In the genomic region with DNA sequence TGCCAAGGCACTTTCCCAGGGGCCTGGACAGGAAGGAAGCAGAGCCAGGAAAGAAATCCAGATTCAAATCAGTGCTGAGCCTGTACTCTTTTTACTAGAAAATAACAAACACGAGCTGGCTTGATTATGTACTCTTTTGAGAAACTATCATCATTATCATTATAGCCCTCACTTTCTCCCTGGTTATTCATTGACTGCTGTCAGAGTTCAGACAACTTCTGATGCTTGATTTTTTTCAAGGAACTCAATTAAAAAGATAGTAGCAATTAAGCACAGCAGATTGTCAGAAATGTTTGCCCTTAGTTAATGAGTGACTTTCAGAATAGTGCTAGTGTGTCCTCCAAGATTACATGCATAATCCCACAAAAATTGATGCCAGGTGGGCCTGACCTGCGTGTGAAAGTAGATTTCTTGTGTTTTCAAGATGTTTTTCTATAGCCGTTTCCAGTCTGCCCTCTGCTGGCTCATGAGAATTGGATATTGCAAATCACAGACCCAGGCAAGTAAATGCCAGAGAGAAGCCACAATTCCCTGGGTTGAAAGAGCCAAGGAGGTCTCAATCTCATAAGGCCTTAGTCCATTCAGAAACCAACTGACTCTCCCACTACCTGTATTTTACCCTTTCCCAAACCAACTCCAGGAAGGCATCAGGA, we compare ENCODE assay signal across 2 cellular contexts.
TF ChIP-seq lines count a peak whose summit lies in the region.

No MANE protein-coding gene starts in this region.

TF ChIP-seq in Ishikawa, 13 proteins besides CTCF, POLR2A, EP300 and RAD21 (continued from another document):
- TF ChIP-seq, protein P1, sequence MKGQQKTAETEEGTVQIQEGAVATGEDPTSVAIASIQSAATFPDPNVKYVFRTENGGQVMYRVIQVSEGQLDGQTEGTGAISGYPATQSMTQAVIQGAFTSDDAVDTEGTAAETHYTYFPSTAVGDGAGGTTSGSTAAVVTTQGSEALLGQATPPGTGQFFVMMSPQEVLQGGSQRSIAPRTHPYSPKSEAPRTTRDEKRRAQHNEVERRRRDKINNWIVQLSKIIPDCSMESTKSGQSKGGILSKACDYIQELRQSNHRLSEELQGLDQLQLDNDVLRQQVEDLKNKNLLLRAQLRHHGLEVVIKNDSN (IDR thresholded peaks at IDR 0.05), result no peak
- TF ChIP-seq NFIC (IDR thresholded peaks at IDR 0.05) (no peak), YY1 (IDR thresholded peaks at IDR 0.05; ENCODE audit: low read depth) (no peak), TEAD4 (IDR thresholded peaks at IDR 0.05) (no peak), EGR1 (IDR thresholded peaks at IDR 0.05) (no peak), CREB1 (IDR thresholded peaks at IDR 0.05; ENCODE audit: low read depth) (no peak), CEBPB (IDR thresholded peaks at IDR 0.05) (no peak)
- TF ChIP-seq, protein P2, sequence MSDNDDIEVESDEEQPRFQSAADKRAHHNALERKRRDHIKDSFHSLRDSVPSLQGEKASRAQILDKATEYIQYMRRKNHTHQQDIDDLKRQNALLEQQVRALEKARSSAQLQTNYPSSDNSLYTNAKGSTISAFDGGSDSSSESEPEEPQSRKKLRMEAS (IDR thresholded peaks at IDR 0.05), result no peak
- TF ChIP-seq, protein P3, sequence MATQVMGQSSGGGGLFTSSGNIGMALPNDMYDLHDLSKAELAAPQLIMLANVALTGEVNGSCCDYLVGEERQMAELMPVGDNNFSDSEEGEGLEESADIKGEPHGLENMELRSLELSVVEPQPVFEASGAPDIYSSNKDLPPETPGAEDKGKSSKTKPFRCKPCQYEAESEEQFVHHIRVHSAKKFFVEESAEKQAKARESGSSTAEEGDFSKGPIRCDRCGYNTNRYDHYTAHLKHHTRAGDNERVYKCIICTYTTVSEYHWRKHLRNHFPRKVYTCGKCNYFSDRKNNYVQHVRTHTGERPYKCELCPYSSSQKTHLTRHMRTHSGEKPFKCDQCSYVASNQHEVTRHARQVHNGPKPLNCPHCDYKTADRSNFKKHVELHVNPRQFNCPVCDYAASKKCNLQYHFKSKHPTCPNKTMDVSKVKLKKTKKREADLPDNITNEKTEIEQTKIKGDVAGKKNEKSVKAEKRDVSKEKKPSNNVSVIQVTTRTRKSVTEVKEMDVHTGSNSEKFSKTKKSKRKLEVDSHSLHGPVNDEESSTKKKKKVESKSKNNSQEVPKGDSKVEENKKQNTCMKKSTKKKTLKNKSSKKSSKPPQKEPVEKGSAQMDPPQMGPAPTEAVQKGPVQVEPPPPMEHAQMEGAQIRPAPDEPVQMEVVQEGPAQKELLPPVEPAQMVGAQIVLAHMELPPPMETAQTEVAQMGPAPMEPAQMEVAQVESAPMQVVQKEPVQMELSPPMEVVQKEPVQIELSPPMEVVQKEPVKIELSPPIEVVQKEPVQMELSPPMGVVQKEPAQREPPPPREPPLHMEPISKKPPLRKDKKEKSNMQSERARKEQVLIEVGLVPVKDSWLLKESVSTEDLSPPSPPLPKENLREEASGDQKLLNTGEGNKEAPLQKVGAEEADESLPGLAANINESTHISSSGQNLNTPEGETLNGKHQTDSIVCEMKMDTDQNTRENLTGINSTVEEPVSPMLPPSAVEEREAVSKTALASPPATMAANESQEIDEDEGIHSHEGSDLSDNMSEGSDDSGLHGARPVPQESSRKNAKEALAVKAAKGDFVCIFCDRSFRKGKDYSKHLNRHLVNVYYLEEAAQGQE (IDR thresholded peaks at IDR 0.05; ENCODE audit: low read depth), result no peak
TF ChIP-seq in Ishikawa: peak in this region for 0.

TF ChIP-seq in K562, 482 proteins besides CTCF, POLR2A, EP300 and RAD21 (continued from another document):
- TF ChIP-seq, protein P4, sequence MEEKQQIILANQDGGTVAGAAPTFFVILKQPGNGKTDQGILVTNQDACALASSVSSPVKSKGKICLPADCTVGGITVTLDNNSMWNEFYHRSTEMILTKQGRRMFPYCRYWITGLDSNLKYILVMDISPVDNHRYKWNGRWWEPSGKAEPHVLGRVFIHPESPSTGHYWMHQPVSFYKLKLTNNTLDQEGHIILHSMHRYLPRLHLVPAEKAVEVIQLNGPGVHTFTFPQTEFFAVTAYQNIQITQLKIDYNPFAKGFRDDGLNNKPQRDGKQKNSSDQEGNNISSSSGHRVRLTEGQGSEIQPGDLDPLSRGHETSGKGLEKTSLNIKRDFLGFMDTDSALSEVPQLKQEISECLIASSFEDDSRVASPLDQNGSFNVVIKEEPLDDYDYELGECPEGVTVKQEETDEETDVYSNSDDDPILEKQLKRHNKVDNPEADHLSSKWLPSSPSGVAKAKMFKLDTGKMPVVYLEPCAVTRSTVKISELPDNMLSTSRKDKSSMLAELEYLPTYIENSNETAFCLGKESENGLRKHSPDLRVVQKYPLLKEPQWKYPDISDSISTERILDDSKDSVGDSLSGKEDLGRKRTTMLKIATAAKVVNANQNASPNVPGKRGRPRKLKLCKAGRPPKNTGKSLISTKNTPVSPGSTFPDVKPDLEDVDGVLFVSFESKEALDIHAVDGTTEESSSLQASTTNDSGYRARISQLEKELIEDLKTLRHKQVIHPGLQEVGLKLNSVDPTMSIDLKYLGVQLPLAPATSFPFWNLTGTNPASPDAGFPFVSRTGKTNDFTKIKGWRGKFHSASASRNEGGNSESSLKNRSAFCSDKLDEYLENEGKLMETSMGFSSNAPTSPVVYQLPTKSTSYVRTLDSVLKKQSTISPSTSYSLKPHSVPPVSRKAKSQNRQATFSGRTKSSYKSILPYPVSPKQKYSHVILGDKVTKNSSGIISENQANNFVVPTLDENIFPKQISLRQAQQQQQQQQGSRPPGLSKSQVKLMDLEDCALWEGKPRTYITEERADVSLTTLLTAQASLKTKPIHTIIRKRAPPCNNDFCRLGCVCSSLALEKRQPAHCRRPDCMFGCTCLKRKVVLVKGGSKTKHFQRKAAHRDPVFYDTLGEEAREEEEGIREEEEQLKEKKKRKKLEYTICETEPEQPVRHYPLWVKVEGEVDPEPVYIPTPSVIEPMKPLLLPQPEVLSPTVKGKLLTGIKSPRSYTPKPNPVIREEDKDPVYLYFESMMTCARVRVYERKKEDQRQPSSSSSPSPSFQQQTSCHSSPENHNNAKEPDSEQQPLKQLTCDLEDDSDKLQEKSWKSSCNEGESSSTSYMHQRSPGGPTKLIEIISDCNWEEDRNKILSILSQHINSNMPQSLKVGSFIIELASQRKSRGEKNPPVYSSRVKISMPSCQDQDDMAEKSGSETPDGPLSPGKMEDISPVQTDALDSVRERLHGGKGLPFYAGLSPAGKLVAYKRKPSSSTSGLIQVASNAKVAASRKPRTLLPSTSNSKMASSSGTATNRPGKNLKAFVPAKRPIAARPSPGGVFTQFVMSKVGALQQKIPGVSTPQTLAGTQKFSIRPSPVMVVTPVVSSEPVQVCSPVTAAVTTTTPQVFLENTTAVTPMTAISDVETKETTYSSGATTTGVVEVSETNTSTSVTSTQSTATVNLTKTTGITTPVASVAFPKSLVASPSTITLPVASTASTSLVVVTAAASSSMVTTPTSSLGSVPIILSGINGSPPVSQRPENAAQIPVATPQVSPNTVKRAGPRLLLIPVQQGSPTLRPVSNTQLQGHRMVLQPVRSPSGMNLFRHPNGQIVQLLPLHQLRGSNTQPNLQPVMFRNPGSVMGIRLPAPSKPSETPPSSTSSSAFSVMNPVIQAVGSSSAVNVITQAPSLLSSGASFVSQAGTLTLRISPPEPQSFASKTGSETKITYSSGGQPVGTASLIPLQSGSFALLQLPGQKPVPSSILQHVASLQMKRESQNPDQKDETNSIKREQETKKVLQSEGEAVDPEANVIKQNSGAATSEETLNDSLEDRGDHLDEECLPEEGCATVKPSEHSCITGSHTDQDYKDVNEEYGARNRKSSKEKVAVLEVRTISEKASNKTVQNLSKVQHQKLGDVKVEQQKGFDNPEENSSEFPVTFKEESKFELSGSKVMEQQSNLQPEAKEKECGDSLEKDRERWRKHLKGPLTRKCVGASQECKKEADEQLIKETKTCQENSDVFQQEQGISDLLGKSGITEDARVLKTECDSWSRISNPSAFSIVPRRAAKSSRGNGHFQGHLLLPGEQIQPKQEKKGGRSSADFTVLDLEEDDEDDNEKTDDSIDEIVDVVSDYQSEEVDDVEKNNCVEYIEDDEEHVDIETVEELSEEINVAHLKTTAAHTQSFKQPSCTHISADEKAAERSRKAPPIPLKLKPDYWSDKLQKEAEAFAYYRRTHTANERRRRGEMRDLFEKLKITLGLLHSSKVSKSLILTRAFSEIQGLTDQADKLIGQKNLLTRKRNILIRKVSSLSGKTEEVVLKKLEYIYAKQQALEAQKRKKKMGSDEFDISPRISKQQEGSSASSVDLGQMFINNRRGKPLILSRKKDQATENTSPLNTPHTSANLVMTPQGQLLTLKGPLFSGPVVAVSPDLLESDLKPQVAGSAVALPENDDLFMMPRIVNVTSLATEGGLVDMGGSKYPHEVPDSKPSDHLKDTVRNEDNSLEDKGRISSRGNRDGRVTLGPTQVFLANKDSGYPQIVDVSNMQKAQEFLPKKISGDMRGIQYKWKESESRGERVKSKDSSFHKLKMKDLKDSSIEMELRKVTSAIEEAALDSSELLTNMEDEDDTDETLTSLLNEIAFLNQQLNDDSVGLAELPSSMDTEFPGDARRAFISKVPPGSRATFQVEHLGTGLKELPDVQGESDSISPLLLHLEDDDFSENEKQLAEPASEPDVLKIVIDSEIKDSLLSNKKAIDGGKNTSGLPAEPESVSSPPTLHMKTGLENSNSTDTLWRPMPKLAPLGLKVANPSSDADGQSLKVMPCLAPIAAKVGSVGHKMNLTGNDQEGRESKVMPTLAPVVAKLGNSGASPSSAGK (IDR thresholded peaks at IDR 0.05), result no peak
- no peak for TF ChIP-seq MTA1 (IDR thresholded peaks at IDR 0.05; ENCODE audit: borderline replicate concordance)
- no peak for TF ChIP-seq ZBTB8A (IDR thresholded peaks at IDR 0.05; ENCODE audit: partially characterized antibody)
- TF ChIP-seq ATF7 (IDR thresholded peaks at IDR 0.05), result no peak
- TF ChIP-seq ZNF764 (CRISPR knock-in tag; IDR thresholded peaks at IDR 0.05; ENCODE audit: low read depth), result no peak
- TF ChIP-seq CAMTA2 (CRISPR knock-in tag; conservative IDR thresholded peaks at IDR 0.05), result no peak
- no peak for TF ChIP-seq TEAD4 (IDR thresholded peaks at IDR 0.05; ENCODE audit: low read length)
- TF ChIP-seq TEAD4 (CRISPR knock-in tag; IDR thresholded peaks at IDR 0.05; ENCODE audit: borderline replicate concordance), result no peak
- TF ChIP-seq KLF1 (tag; IDR thresholded peaks at IDR 0.05), result no peak
- TF ChIP-seq, protein P5, sequence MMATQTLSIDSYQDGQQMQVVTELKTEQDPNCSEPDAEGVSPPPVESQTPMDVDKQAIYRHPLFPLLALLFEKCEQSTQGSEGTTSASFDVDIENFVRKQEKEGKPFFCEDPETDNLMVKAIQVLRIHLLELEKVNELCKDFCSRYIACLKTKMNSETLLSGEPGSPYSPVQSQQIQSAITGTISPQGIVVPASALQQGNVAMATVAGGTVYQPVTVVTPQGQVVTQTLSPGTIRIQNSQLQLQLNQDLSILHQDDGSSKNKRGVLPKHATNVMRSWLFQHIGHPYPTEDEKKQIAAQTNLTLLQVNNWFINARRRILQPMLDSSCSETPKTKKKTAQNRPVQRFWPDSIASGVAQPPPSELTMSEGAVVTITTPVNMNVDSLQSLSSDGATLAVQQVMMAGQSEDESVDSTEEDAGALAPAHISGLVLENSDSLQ (IDR thresholded peaks at IDR 0.05), result no peak
- TF ChIP-seq MAFG (tag; conservative IDR thresholded peaks at IDR 0.05), result no peak
- no peak for TF ChIP-seq BHLHE40 (IDR thresholded peaks at IDR 0.05; ENCODE audit: low read length)
